Comparison of ENCODE assay signal across 1 cellular context in genomic region chr6:166330612-166331011, GRCh38.
TF ChIP-seq lines count a peak whose summit lies in the region.

No MANE protein-coding gene starts in this region.

TF ChIP-seq in A549, 52 proteins besides CTCF, POLR2A, EP300 and RAD21 (continued from another document):
- no peak for TF ChIP-seq HMGXB4 (CRISPR knock-in tag; IDR thresholded peaks at IDR 0.05; ENCODE audit: borderline replicate concordance)
